In the genomic region with DNA sequence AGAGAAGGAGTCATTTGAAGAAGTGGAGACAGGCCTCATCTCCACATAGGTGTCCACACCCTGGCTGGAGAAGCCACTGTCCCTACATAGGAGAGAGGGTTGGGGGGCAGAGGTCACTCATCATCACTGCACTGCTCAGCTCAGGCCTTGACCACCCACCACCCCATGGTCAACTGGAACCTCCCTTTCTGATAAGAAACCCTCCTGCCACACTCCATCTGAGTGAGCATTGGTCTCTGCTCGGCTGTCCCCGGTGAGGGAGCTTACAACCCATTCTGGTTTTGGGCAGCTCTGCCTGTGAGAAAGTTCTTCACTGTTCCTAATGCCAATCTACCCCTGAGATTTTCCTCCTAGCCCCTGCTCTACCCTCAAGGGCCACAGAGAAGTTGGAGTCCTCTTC, we compare ENCODE assay signal across 1 cellular context.
TF ChIP-seq lines count a peak whose summit lies in the region.

No MANE protein-coding gene starts in this region.

TF ChIP-seq in IMR-90, 13 proteins besides CTCF, POLR2A, EP300 and RAD21:
- TF ChIP-seq ELK1 (IDR thresholded peaks at IDR 0.05; ENCODE audit: borderline replicate concordance, low read depth, low read length) (no peak), MAZ (IDR thresholded peaks at IDR 0.05; ENCODE audit: borderline replicate concordance, low read depth, low read length) (no peak), FOS (IDR thresholded peaks at IDR 0.05; ENCODE audit: low read depth, low read length) (no peak), NFE2L2 (IDR thresholded peaks at IDR 0.05; ENCODE audit: low read depth, low read length) (no peak), BHLHE40 (IDR thresholded peaks at IDR 0.05; ENCODE audit: low read depth, low read length) (no peak), SMC3 (IDR thresholded peaks at IDR 0.05; ENCODE audit: low read depth, low read length) (no peak), MAFK (IDR thresholded peaks at IDR 0.05; ENCODE audit: low read depth, low read length) (no peak), CEBPB (IDR thresholded peaks at IDR 0.05; ENCODE audit: low read depth, low read length) (no peak), RCOR1 (IDR thresholded peaks at IDR 0.05; ENCODE audit: insufficient replicate concordance, low read length) (no peak), USF2 (IDR thresholded peaks at IDR 0.05; ENCODE audit: low read depth, low read length) (no peak), RFX5 (IDR thresholded peaks at IDR 0.05; ENCODE audit: low read depth, low read length) (no peak), CHD1 (IDR thresholded peaks at IDR 0.05; ENCODE audit: low read depth, low read length) (no peak), MXI1 (IDR thresholded peaks at IDR 0.05; ENCODE audit: borderline replicate concordance, low read depth, low read length) (no peak)
